Comparison of ENCODE assay signal across 18 cellular contexts in the genomic region with DNA sequence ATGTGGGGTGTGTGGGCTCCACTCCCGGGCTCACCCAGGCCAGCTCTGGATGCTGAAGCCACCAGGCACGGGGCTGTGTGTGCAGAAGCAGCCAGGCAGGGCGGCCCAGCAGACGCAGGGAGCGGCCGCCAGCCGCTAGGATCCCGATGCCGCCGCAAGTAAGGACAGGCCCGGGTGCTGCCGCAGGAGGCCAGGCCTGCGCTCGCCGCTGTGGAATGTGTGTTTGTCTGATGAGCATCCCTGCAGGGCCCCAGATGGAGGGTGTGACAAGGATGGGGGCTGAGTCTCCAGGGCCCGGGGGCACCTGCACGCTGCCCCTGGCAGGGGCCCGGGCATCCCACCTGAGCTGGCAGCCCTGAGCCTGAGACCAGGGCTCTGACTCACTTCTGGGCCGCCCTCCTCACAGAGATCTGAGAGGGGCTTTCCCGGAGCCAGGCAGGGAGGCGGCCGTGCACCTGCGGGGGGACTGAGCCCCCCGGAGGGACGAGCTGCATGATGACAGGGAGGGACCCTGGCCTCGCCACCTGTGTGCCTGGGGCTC.
DNase-seq lines count a peak whose midpoint lies in the region; ATAC-seq and TF ChIP-seq lines count a peak whose summit lies in the region.
"Had no signal": no experiment of that assay in that cellular context is flagged by ENCODE, and none has a peak within 500 bp of the region (broad histone marks: within the 10 kb centered on the region; RNA-seq: fewer than 3 reads in every experiment).

No MANE protein-coding gene starts in this region.

- WGBS in suprapubic skin = 40% methylated on average over 1 of the region's 26 CpGs

- POLR2A ChIA-PET in RWPE1 (lab: Yijun Ruan, JAX; ENCODE audit: low non-redundant PET) = no interaction called here

- no peak for TF ChIP-seq EP300 in suprapubic skin (IDR thresholded peaks at IDR 0.05)

- peak; percentile 13 for DNase-seq in activated CD8-positive, alpha-beta memory T cell treated with anti-CD3 and anti-CD28 coated beads, Interleukin-2, amount 50 U/mL, for 4 hours
- DNase-seq in activated CD8-positive, alpha-beta memory T cell treated with anti-CD3 and anti-CD28 coated beads, Interleukin-2, amount 10 ng/mL, durations not matched to agents 7 days and 5 days = no peak
- peak; percentile 92 for DNase-seq in RWPE1 (ENCODE audit: low spot score)
- DNase-seq in iPS-NIHi11 (ENCODE audit: low spot score) = peak; percentile 49
- peak; percentile 61 to 63 for DNase-seq in suprapubic skin (ENCODE audit: low spot score in 2 of 2)
- DNase-seq in effector memory CD8-positive, alpha-beta T cell = no peak
- no peak for DNase-seq in KBM-7
- DNase-seq in NCI-H2081 (lab: John Stamatoyannopoulos, UW) = no peak
- DNase-seq: activated CD4-positive, alpha-beta T cell treated with anti-CD3 and anti-CD28 coated beads, Interleukin-2, amount 10 ng/mL, durations not matched to agents 24 days and 14 days; activated T-cell treated with anti-CD3 and anti-CD28 coated beads, Interleukin-2, amount 50 U/mL, for 24 hours; caudate nucleus; CD4-positive, CD25-positive, alpha-beta regulatory T cell; DMS79 treated with DMSO at 0.1 percent for 48 hours; effector CD8-positive, alpha-beta T cell; NCI-H146; stimulated activated naive CD4-positive, alpha-beta T cell treated with Interleukin-2 at 50 U/mL for 16 hours; T-helper 9 cell had no signal

- peaks cover 4% of the 10 kb centered on the region for H3K36me3 Mint-ChIP-seq in activated CD8-positive, alpha-beta memory T cell treated with anti-CD3 and anti-CD28 coated beads, Interleukin-2, amount 10 ng/mL, durations not matched to agents 7 days and 5 days
- H3K36me3 Mint-ChIP-seq in effector memory CD8-positive, alpha-beta T cell (ENCODE audit: insufficient read depth) = peaks cover 2% of the 10 kb centered on the region
- H3K36me3 Mint-ChIP-seq: CD4-positive, CD25-positive, alpha-beta regulatory T cell had no signal

- no peaks in the 10 kb centered on the region for H3K4me1 Mint-ChIP-seq in activated CD8-positive, alpha-beta memory T cell treated with anti-CD3 and anti-CD28 coated beads, Interleukin-2, amount 10 ng/mL, durations not matched to agents 7 days and 5 days
- no peaks in the 10 kb centered on the region for H3K4me1 Mint-ChIP-seq in effector memory CD8-positive, alpha-beta T cell (ENCODE audit: low read depth in 2 of 2)
- H3K4me1 Mint-ChIP-seq: activated CD4-positive, alpha-beta T cell treated with anti-CD3 and anti-CD28 coated beads, Interleukin-2, amount 10 ng/mL, durations not matched to agents 24 days and 14 days; CD4-positive, CD25-positive, alpha-beta regulatory T cell had no signal

- peaks cover 16% of the 10 kb centered on the region for H3K4me1 ChIP-seq in suprapubic skin

- TF ChIP-seq POLR2A in suprapubic skin (IDR thresholded peaks at IDR 0.05) = no peak

- no peaks in the 10 kb centered on the region for H3K36me3 ChIP-seq in suprapubic skin
- H3K36me3 ChIP-seq: vagina had no signal

- H3K27ac ChIP-seq in RWPE1 (peak overlapping the region; percentile 93), suprapubic skin (peak overlapping the region; percentile 22)
- H3K27ac ChIP-seq: vagina had no signal

- no peak for ATAC-seq in activated CD8-positive, alpha-beta memory T cell treated with anti-CD3 and anti-CD28 coated beads, Interleukin-2, amount 10 ng/mL, durations not matched to agents 7 days and 5 days
- ATAC-seq in effector memory CD8-positive, alpha-beta T cell (replicated peaks) = no peak

- H3K27me3 Mint-ChIP-seq in activated CD8-positive, alpha-beta memory T cell treated with anti-CD3 and anti-CD28 coated beads, Interleukin-2, amount 10 ng/mL, durations not matched to agents 7 days and 5 days = no peaks in the 10 kb centered on the region
- H3K27me3 Mint-ChIP-seq in effector memory CD8-positive, alpha-beta T cell = peaks cover 0 to 8% of the 10 kb centered on the region in 2 donors
- H3K27me3 Mint-ChIP-seq: activated T-cell treated with anti-CD3 and anti-CD28 coated beads, Interleukin-2, amount 50 U/mL, for 24 hours; CD4-positive, CD25-positive, alpha-beta regulatory T cell had no signal

- peaks cover 13% of the 10 kb centered on the region for H3K9me3 ChIP-seq in suprapubic skin

- peaks cover 8% of the 10 kb centered on the region for H3K9me3 Mint-ChIP-seq in activated CD8-positive, alpha-beta memory T cell treated with anti-CD3 and anti-CD28 coated beads, Interleukin-2, amount 10 ng/mL, durations not matched to agents 7 days and 5 days (ENCODE audit: low read depth)
- peaks cover 4 to 9% of the 10 kb centered on the region in 2 donors for H3K9me3 Mint-ChIP-seq in effector memory CD8-positive, alpha-beta T cell

- no peak for TF ChIP-seq CTCF in RWPE1 (conservative IDR thresholded peaks at IDR 0.05; ENCODE audit: low read depth)
- no peak for TF ChIP-seq CTCF in suprapubic skin (IDR thresholded peaks at IDR 0.05)

- in situ Hi-C loops in KBM-7 (cut with MboI; ENCODE audit: low pct_unique_long_range_greater_than_20kb, low sequenced_read_pairs) = no loop called here

- H3K4me3 ChIP-seq in suprapubic skin = no peak overlapping the region
- H3K4me3 ChIP-seq: vagina had no signal

- H3K27ac Mint-ChIP-seq in activated CD8-positive, alpha-beta memory T cell treated with anti-CD3 and anti-CD28 coated beads, Interleukin-2, amount 10 ng/mL, durations not matched to agents 7 days and 5 days = no peak overlapping the region
- no peak overlapping the region for H3K27ac Mint-ChIP-seq in effector memory CD8-positive, alpha-beta T cell
- H3K27ac Mint-ChIP-seq: activated CD4-positive, alpha-beta T cell treated with anti-CD3 and anti-CD28 coated beads, Interleukin-2, amount 10 ng/mL, durations not matched to agents 24 days and 14 days; activated T-cell treated with anti-CD3 and anti-CD28 coated beads, Interleukin-2, amount 50 U/mL, for 24 hours; CD4-positive, CD25-positive, alpha-beta regulatory T cell had no signal

- H3K4me3 Mint-ChIP-seq in activated CD8-positive, alpha-beta memory T cell treated with anti-CD3 and anti-CD28 coated beads, Interleukin-2, amount 10 ng/mL, durations not matched to agents 7 days and 5 days = no peak overlapping the region
- no peak overlapping the region for H3K4me3 Mint-ChIP-seq in effector memory CD8-positive, alpha-beta T cell
- H3K4me3 Mint-ChIP-seq: activated CD4-positive, alpha-beta T cell treated with anti-CD3 and anti-CD28 coated beads, Interleukin-2, amount 10 ng/mL, durations not matched to agents 24 days and 14 days; activated T-cell treated with anti-CD3 and anti-CD28 coated beads, Interleukin-2, amount 50 U/mL, for 24 hours; CD4-positive, CD25-positive, alpha-beta regulatory T cell had no signal

- CTCF ChIA-PET in activated CD8-positive, alpha-beta memory T cell treated with anti-CD3 and anti-CD28 coated beads, Interleukin-2, amount 10 ng/mL, durations not matched to agents 7 days and 5 days (lab: Charles Lee) = no interaction called here
- CTCF ChIA-PET in RWPE1 (lab: Yijun Ruan, JAX) = interaction anchor here (0.7 kb wide), 1 partner anchor 40 kb away, joined by 4 read pairs; no protein-coding TSS in a partner anchor

- H3K27me3 ChIP-seq in suprapubic skin = no peaks in the 10 kb centered on the region
- H3K27me3 ChIP-seq: vagina had no signal

Comparison
In these comparisons a context has a peak if more than half of its experiments do, and no peak if none do; other contexts are left out.
1. DNase-seq: peak in activated CD8-positive, alpha-beta memory T cell treated with anti-CD3 and anti-CD28 coated beads, Interleukin-2, amount 50 U/mL, for 4 hours (single experiment), RWPE1 (single experiment), iPS-NIHi11 (single experiment) and suprapubic skin (2 of 2); none in activated CD8-positive, alpha-beta memory T cell treated with anti-CD3 and anti-CD28 coated beads, Interleukin-2, amount 10 ng/mL, durations not matched to agents 7 days and 5 days (single experiment), effector memory CD8-positive, alpha-beta T cell (0 of 3), KBM-7 (single experiment) and NCI-H2081 (0 of 2).